21 cellular contexts compared by ENCODE assay signal in the genomic region with DNA sequence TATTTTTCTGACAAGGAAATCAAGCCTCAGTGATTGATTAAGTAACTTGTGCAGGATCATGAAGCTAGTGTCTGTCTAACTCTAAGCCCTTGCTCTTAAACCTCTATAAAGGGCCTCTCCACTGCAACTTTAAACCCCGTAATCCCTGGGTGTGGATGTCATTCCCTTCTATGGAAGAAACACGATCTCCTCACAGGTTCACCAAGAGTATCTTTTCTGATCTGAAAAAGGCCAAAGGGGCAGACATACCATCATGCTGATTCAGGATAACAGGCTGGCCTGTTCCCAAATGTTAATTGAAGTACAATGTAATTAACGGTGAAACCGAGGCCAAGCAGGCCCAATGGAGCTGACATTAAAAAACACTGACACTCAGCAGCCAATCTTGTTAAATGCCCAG. TPM values are rescaled to one million over a fixed set of nuclear protein-coding genes. Genes with fewer than 3 reads are reported as not detected.
"Had no signal": no experiment of that assay in that cellular context is flagged by ENCODE, and none has a peak within 500 bp of the region (broad histone marks: within the 10 kb centered on the region; RNA-seq: fewer than 3 reads in every experiment).

No MANE protein-coding gene starts in this region.

- ATAC-seq: activated CD8-positive, alpha-beta T cell treated with anti-CD3 and anti-CD28 coated beads for 36 hours; activated T-cell treated with anti-CD3 and anti-CD28 coated beads, Interleukin-2, amount 50 U/mL, for 72 hours; natural killer cell treated with Interleukin-12 subunit alpha and Interleukin-12 subunit beta and Interleukin-15 and Interleukin-18, amount 100 ng/mL, for 72 hours had no signal

- DNase-seq: activated CD4-positive, alpha-beta T cell treated with anti-CD3 and anti-CD28 coated beads for 4 hours; activated CD8-positive, alpha-beta memory T cell treated with anti-CD3 and anti-CD28 coated beads, Interleukin-2, amount 50 U/mL, for 4 hours; activated CD8-positive, alpha-beta T cell treated with anti-CD3 and anti-CD28 coated beads for 36 hours; activated gamma-delta T cell treated with Interleukin-2 at 50 U/mL for 16 hours; activated naive CD8-positive, alpha-beta T cell treated with anti-CD3 and anti-CD28 coated beads for 36 hours; activated T-cell treated with anti-CD3 and anti-CD28 coated beads, Interleukin-2, amount 50 U/mL, for 72 hours; cortex of kidney; effector CD8-positive, alpha-beta T cell; kidney glomerular epithelial cell; mesendoderm; occipital lobe; right cardiac atrium; stimulated activated CD4-positive, alpha-beta T cell treated with anti-CD3 and anti-CD28 coated beads, Interleukin-4, amount 100 ng/mL, for 24 hours; stimulated activated naive CD4-positive, alpha-beta T cell; substantia nigra had no signal

- H3K27me3 ChIP-seq: tibial nerve, vagina had no signal

- H3K4me1 ChIP-seq: tibial nerve had no signal

- H3K4me3 ChIP-seq: skin epidermis, tibial nerve, vagina had no signal

- H3K9me3 ChIP-seq: vagina had no signal

- H3K27ac ChIP-seq: skin epidermis, VCaP had no signal

RNA-seq across cellular contexts. Expression of gene ANKK1, which starts 56.1 kb away (rescaled TPM):
- total RNA-seq: activated CD8-positive, alpha-beta T cell treated with anti-CD3 and anti-CD28 coated beads for 36 hours; endothelial cell of umbilical vein; occipital lobe had no signal
- polyA plus RNA-seq: endothelial cell of umbilical vein had no signal
